ENCODE assay signal across 28 cellular contexts in genomic region chr2:224836263-224836662, GRCh38.
DNase-seq lines count a peak whose midpoint lies in the region; ATAC-seq and TF ChIP-seq lines count a peak whose summit lies in the region.
"Had no signal": no experiment of that assay in that cellular context is flagged by ENCODE, and none has a peak within 500 bp of the region (broad histone marks: within the 10 kb centered on the region; RNA-seq: fewer than 3 reads in every experiment).

No MANE protein-coding gene starts in this region.

- no peak for ATAC-seq in stimulated activated naive CD8-positive, alpha-beta T cell treated with anti-CD3 and anti-CD28 coated beads, Interleukin-15, amount 100 ng/mL, for 72 hours
- ATAC-seq in stimulated activated naive CD8-positive, alpha-beta T cell treated with anti-CD3 and anti-CD28 coated beads, Interleukin-15, Interleukin-2, amounts not matched to agents 100 U/mL and 50 U/mL, for 24 hours = no peak
- no peak for ATAC-seq in T-helper 17 cell
- ATAC-seq: HepG2 had no signal

- no peak for DNase-seq in stimulated activated naive CD8-positive, alpha-beta T cell treated with anti-CD3 and anti-CD28 coated beads, Interleukin-15, amount 100 ng/mL, for 72 hours
- no peak for DNase-seq in stimulated activated naive CD8-positive, alpha-beta T cell treated with anti-CD3 and anti-CD28 coated beads, Interleukin-15, Interleukin-2, amounts not matched to agents 100 U/mL and 50 U/mL, for 24 hours
- peak; percentile 89 for DNase-seq in adipocyte (ENCODE audit: low read depth)
- peak; percentile 59 for DNase-seq in fibroblast of the conjunctiva (ENCODE audit: low read depth)
- DNase-seq in activated CD8-positive, alpha-beta memory T cell treated with anti-CD3 and anti-CD28 coated beads for 24 hours = no peak
- DNase-seq in endothelial cell (ENCODE audit: low spot score) = no peak
- no peak for DNase-seq in GM19238 (ENCODE audit: insufficient read length, low spot score)
- DNase-seq in T-helper 17 cell = no peak
- DNase-seq: activated CD4-positive, alpha-beta T cell treated with anti-CD3 and anti-CD28 coated beads, Interleukin-2, amount 50 U/mL, for 1 hour; activated naive CD4-positive, alpha-beta T cell treated with anti-CD3 and anti-CD28 coated beads, Interleukin-2, amount 50 U/mL, for 16 hours; Calu3; central memory CD4-positive, alpha-beta T cell; erythroblast; H9; kidney; NCI-H1105; NCI-H2029; NCI-H2227 treated with DMSO at 0.1 percent for 48 hours; nephron progenitor cell; RPMI8226; sigmoid colon; trophoblast cell; WERI-Rb-1 had no signal

- peaks cover 13% of the 10 kb centered on the region for H3K36me3 Mint-ChIP-seq in endothelial cell (ENCODE audit: low read depth, unreplicated experiment)
- H3K36me3 Mint-ChIP-seq in T-helper 17 cell (ENCODE audit: low read depth) = peaks cover 24% of the 10 kb centered on the region

- no peaks in the 10 kb centered on the region for H3K4me1 Mint-ChIP-seq in stimulated activated naive CD8-positive, alpha-beta T cell treated with anti-CD3 and anti-CD28 coated beads, Interleukin-15, amount 100 ng/mL, for 72 hours
- peaks cover 6% of the 10 kb centered on the region for H3K4me1 Mint-ChIP-seq in endothelial cell (ENCODE audit: unreplicated experiment)
- H3K4me1 Mint-ChIP-seq in T-helper 17 cell = peaks cover 4% of the 10 kb centered on the region
- H3K4me1 Mint-ChIP-seq: H9, nephron progenitor cell had no signal

- H3K27me3 ChIP-seq in adipocyte (replicated peaks; ENCODE audit: control insufficient read depth, insufficient read depth, low read length) = no peaks in the 10 kb centered on the region
- H3K27me3 ChIP-seq: sigmoid colon had no signal

- peaks cover 4 to 7% of the 10 kb centered on the region in 2 donors for H3K9me3 Mint-ChIP-seq in stimulated activated naive CD8-positive, alpha-beta T cell treated with anti-CD3 and anti-CD28 coated beads, Interleukin-15, amount 100 ng/mL, for 72 hours
- H3K9me3 Mint-ChIP-seq in endothelial cell (ENCODE audit: unreplicated experiment) = no peaks in the 10 kb centered on the region
- H3K9me3 Mint-ChIP-seq: nephron progenitor cell had no signal

- H3K9me3 ChIP-seq in adipocyte (ENCODE audit: control insufficient read depth, low read length) (no peaks in the 10 kb centered on the region), T-helper 17 cell (ENCODE audit: control insufficient read depth, low read length, poor library complexity, severe bottlenecking) (no peaks in the 10 kb centered on the region)
- H3K9me3 ChIP-seq: sigmoid colon had no signal

- no peaks in the 10 kb centered on the region for H3K27me3 Mint-ChIP-seq in stimulated activated naive CD8-positive, alpha-beta T cell treated with anti-CD3 and anti-CD28 coated beads, Interleukin-15, amount 100 ng/mL, for 72 hours
- H3K27me3 Mint-ChIP-seq in endothelial cell (ENCODE audit: unreplicated experiment) = peaks cover 5% of the 10 kb centered on the region
- H3K27me3 Mint-ChIP-seq in T-helper 17 cell = no peaks in the 10 kb centered on the region
- H3K27me3 Mint-ChIP-seq: progenitor cell of endocrine pancreas had no signal

- H3K27ac Mint-ChIP-seq in stimulated activated naive CD8-positive, alpha-beta T cell treated with anti-CD3 and anti-CD28 coated beads, Interleukin-15, amount 100 ng/mL, for 72 hours = peak overlapping the region; percentile 9 to 59
- H3K27ac Mint-ChIP-seq in endothelial cell (ENCODE audit: unreplicated experiment) (no peak overlapping the region), T-helper 17 cell (no peak overlapping the region)
- H3K27ac Mint-ChIP-seq: activated T-helper 1 cell treated with anti-CD3 and anti-CD28 coated beads, Interleukin-12 subunit alpha, Interleukin-12 subunit beta, Interleukin-2, Interleukin-4 antibody, amounts not matched to agents 30 ng/mL and 10 ng/mL and 1 ng/mL, durations not matched to agents 14 hours and 24 hours and 36 hours; H9; nephron progenitor cell; progenitor cell of endocrine pancreas; T-helper 2 cell treated with Interferon-gamma antibody and Interleukin-4, amounts not matched to agents 5 μg/mL and 100 μg/mL, for 36 hours had no signal

- no peak overlapping the region for H3K9ac ChIP-seq in adipocyte (ENCODE audit: low read length)

- no peak for TF ChIP-seq CTCF in endothelial cell (IDR thresholded peaks at IDR 0.05; ENCODE audit: unreplicated experiment)

- H3K4me3 ChIP-seq in adipocyte (ENCODE audit: low read length) = no peak overlapping the region
- H3K4me3 ChIP-seq: sigmoid colon, SK-N-MC had no signal

- peaks cover 25% of the 10 kb centered on the region for H3K4me1 ChIP-seq in adipocyte (ENCODE audit: control insufficient read depth, insufficient read depth, low read length)
- H3K4me1 ChIP-seq: sigmoid colon had no signal

- no peak overlapping the region for H3K4me3 Mint-ChIP-seq in stimulated activated naive CD8-positive, alpha-beta T cell treated with anti-CD3 and anti-CD28 coated beads, Interleukin-15, amount 100 ng/mL, for 72 hours
- H3K4me3 Mint-ChIP-seq in endothelial cell (ENCODE audit: unreplicated experiment) (no peak overlapping the region), T-helper 17 cell (no peak overlapping the region)
- H3K4me3 Mint-ChIP-seq: activated T-helper 1 cell treated with anti-CD3 and anti-CD28 coated beads, Interleukin-12 subunit alpha, Interleukin-12 subunit beta, Interleukin-2, Interleukin-4 antibody, amounts not matched to agents 30 ng/mL and 10 ng/mL and 1 ng/mL, durations not matched to agents 14 hours and 24 hours and 36 hours; H9; nephron progenitor cell; T-helper 2 cell treated with Interferon-gamma antibody and Interleukin-4, amounts not matched to agents 5 μg/mL and 100 μg/mL, for 36 hours had no signal

- peaks cover 20% of the 10 kb centered on the region for H3K36me3 ChIP-seq in adipocyte (ENCODE audit: control insufficient read depth, insufficient read depth, low read length, severe bottlenecking)
- H3K36me3 ChIP-seq: sigmoid colon, WERI-Rb-1 had no signal

Comparison
In these comparisons a context has a peak if more than half of its experiments do, and no peak if none do; other contexts are left out.
1. DNase-seq: peak in adipocyte (single experiment) and fibroblast of the conjunctiva (single experiment); none in stimulated activated naive CD8-positive, alpha-beta T cell treated with anti-CD3 and anti-CD28 coated beads, Interleukin-15, amount 100 ng/mL, for 72 hours (0 of 2), stimulated activated naive CD8-positive, alpha-beta T cell treated with anti-CD3 and anti-CD28 coated beads, Interleukin-15, Interleukin-2, amounts not matched to agents 100 U/mL and 50 U/mL, for 24 hours (single experiment), activated CD8-positive, alpha-beta memory T cell treated with anti-CD3 and anti-CD28 coated beads for 24 hours (single experiment), endothelial cell (single experiment), GM19238 (single experiment) and T-helper 17 cell (0 of 3).
2. H3K27ac Mint-ChIP-seq: peak in stimulated activated naive CD8-positive, alpha-beta T cell treated with anti-CD3 and anti-CD28 coated beads, Interleukin-15, amount 100 ng/mL, for 72 hours (2 of 2); none in endothelial cell (single experiment) and T-helper 17 cell (single experiment).